11 cellular contexts compared by ENCODE assay signal in the genomic region with DNA sequence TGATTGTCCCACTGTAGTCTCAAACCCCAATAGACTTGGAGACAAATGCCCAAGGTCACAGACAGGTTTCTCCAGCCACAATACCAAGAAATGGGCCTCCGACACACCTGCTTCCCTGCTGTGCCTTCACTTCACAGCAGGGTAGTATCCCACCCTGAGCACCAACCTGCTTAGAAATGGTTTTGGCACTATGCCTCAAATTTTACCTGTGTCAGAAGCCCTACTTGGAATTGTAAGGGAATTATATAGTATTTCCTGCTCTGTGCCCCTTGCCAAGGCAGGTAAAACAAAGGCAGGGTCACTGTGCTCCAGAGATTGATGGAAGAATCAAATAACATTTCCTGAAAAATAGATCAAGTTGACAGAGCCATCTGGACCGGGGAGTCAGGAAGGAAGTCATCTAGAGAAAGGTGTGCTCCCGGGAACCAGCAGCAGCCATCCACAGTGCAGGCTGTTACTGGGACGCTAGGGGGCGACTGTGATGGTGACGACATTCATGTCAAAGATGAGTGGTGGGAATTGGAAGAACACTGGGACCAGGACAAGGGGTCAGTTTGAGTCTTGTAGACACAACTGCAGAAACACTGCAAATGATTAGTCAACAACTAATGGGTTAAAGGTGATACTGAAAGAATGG.
DNase-seq lines count a peak whose midpoint lies in the region; ATAC-seq and TF ChIP-seq lines count a peak whose summit lies in the region.
"Had no signal": no experiment of that assay in that cellular context is flagged by ENCODE, and none has a peak within 500 bp of the region (broad histone marks: within the 10 kb centered on the region; RNA-seq: fewer than 3 reads in every experiment).

No MANE protein-coding gene starts in this region.

- CTCF ChIA-PET in A673 (lab: Charles Lee) (no interaction called here), GM10248 (lab: Yijun Ruan, JAX) (no interaction called here)

- no peak for ATAC-seq in GM19328 (IDR thresholded peaks at IDR 0.05; ENCODE audit: unreplicated experiment)
- ATAC-seq in HG02642 (IDR thresholded peaks at IDR 0.05; ENCODE audit: poor library complexity, unreplicated experiment): no peak
- ATAC-seq: activated naive CD4-positive, alpha-beta T cell treated with anti-CD3 and anti-CD28 coated beads, Interleukin-2, amount 50 U/mL, for 72 hours had no signal

- H3K27ac ChIP-seq in A673 (ENCODE audit: low read depth, low read length, poor library complexity, severe bottlenecking): no peak overlapping the region

- DNase-seq in A673 (ENCODE audit: low spot score) (peak; percentile 35), GM10248 (ENCODE audit: extremely low spot score) (no peak), NAMALWA (ENCODE audit: low spot score) (peak; percentile 35), epithelial cell of proximal tubule (ENCODE audit: low read depth) (no peak), D341Med (ENCODE audit: low spot score) (no peak), SHP77 (lab: John Stamatoyannopoulos, UW) (no peak)
- DNase-seq: DMS153, mammary epithelial cell had no signal

- intact Hi-C loops in A673 (cut with micrococcal nuclease; ENCODE audit: unreplicated experiment): loop anchor here (5.0 kb wide), 1 partner anchor 59 kb away; no protein-coding TSS in a partner anchor

- H3K4me1 ChIP-seq in A673 (ENCODE audit: insufficient read depth, low read length, poor library complexity, severe bottlenecking): no peaks in the 10 kb centered on the region

- POLR2A ChIA-PET in A673 (lab: Charles Lee; ENCODE audit: low non-redundant PET) (no interaction called here), GM10248 (lab: Yijun Ruan, JAX) (no interaction called here)

- H3K4me3 ChIP-seq in A673 (ENCODE audit: low read depth, low read length, poor library complexity, severe bottlenecking): no peak overlapping the region
- H3K4me3 ChIP-seq in epithelial cell of proximal tubule (ENCODE audit: low read depth, low read length): no peak overlapping the region

- BruUV-seq in A673 (replicated peaks; lab: Mats Ljungman, UMichigan): no TSS peak

- no peaks in the 10 kb centered on the region for H3K36me3 ChIP-seq in A673 (ENCODE audit: insufficient read depth, low read length, poor library complexity, severe bottlenecking)

- no peaks in the 10 kb centered on the region for H3K27me3 ChIP-seq in A673 (replicated peaks; ENCODE audit: insufficient read depth, low read depth, low read length, poor library complexity)

- no peaks in the 10 kb centered on the region for H3K9me3 ChIP-seq in A673 (ENCODE audit: low read depth, low read length, poor library complexity, severe bottlenecking)

- peak; percentile 68 for TF ChIP-seq CTCF in A673 (conservative IDR thresholded peaks at IDR 0.05; ENCODE audit: low read depth, low read length)
- TF ChIP-seq CTCF in GM10248 (IDR thresholded peaks at IDR 0.05; ENCODE audit: control extremely low read depth, extremely low read depth, low read depth, missing control alignments): peak; percentile 19
- TF ChIP-seq CTCF in epithelial cell of proximal tubule (conservative IDR thresholded peaks at IDR 0.05; ENCODE audit: low read depth, low read length): peak; percentile 57

Comparison
In these comparisons a context has a peak if more than half of its experiments do, and no peak if none do; other contexts are left out.
1. DNase-seq: peak in A673 (single experiment) and NAMALWA (single experiment); none in GM10248 (single experiment), epithelial cell of proximal tubule (single experiment), D341Med (single experiment) and SHP77 (0 of 2).
2. Peak in every context shown above with its lines, with median percentiles within 50 percentile points of each other: CTCF ChIP-seq.